In the genomic region with DNA sequence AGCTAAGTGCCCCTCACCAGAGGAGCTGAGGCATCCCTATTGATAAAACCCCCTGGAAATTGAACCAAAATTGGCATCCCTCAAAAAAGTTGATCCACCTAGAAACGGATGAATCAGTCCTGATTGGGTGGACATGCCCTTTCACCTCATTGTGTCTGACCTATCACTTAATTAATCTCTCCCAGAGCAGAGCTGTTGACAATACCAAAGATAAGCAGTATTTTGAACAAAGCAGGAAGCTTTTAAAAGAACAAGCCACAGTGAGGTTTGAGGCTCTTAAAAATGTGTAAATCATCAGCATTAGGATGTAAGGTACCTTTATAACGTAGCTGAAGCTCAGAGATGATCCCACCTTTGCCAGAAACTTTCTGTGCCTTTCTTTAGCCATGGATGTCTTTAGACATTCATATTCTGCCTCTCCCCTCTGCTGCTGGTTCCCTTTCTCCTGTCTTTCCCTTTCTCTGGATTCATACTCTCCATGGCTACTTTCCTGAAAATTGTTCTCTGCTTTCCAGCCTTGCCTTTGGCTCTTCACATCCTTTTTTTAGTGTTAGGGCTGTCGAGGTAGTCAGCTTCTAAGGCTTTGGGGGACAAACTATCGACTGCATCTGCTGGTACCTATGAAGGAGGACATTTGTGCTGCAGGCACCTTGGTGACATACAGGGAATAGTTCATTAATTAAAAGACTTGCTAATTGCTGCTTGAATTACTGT, we compare ENCODE assay signal across 24 cellular contexts. TPM values are rescaled to one million over a fixed set of nuclear protein-coding genes. Genes with fewer than 3 reads are reported as not detected.
DNase-seq lines count a peak whose midpoint lies in the region; ATAC-seq, FAIRE-seq and TF ChIP-seq lines count a peak whose summit lies in the region.
"Had no signal": no experiment of that assay in that cellular context is flagged by ENCODE, and none has a peak within 500 bp of the region (broad histone marks: within the 10 kb centered on the region; RNA-seq: fewer than 3 reads in every experiment).

No MANE protein-coding gene starts in this region.

- H3K36me3 ChIP-seq in endothelial cell of umbilical vein (ENCODE audit: control insufficient read depth in 2 of 2, extremely low read depth in 1 of 2, insufficient read depth in 2 of 2, low read length in 2 of 2): no peaks in the 10 kb centered on the region
- H3K36me3 ChIP-seq: MG63, Peyer's patch had no signal

- peaks cover 2% of the 10 kb centered on the region for H4K20me1 ChIP-seq in endothelial cell of umbilical vein (replicated peaks; ENCODE audit: control insufficient read depth, extremely low read depth, insufficient read depth, low read length)

- peak overlapping the region; percentile 59 for H3K27ac ChIP-seq in VCaP
- no peak overlapping the region for H3K27ac ChIP-seq in endothelial cell of umbilical vein (ENCODE audit: insufficient read depth, low read depth, low read length)
- H3K27ac ChIP-seq: Peyer's patch had no signal

- no peak overlapping the region for H3K9ac ChIP-seq in endothelial cell of umbilical vein (replicated peaks; ENCODE audit: extremely low read depth, insufficient read depth, low read length)

- H3K4me1 ChIP-seq in endothelial cell of umbilical vein (ENCODE audit: control insufficient read depth, extremely low read depth, insufficient read depth, low read length): peaks cover 3% of the 10 kb centered on the region

- dilution Hi-C loops in endothelial cell of umbilical vein (cut with MboI; ENCODE audit: extremely low pct_ligation_motif_present, low sequenced_read_pairs): no loop called here

- no peak overlapping the region for H3K4me3 ChIP-seq in endothelial cell of umbilical vein (replicated peaks in 1 of 3; ENCODE audit: insufficient read depth in 1 of 3, low read depth in 1 of 3, low read length in 3 of 3)
- H3K4me3 ChIP-seq: MG63, Peyer's patch had no signal

- POLR2A ChIA-PET in endothelial cell of umbilical vein (lab: Charles Lee): no interaction called here

- no peak for ATAC-seq in HG03432 (IDR thresholded peaks at IDR 0.05; ENCODE audit: unreplicated experiment)

- no peak for TF ChIP-seq POLR2A in endothelial cell of umbilical vein (IDR thresholded peaks at IDR 0.05; ENCODE audit: low read depth, low read length)

- no peaks in the 10 kb centered on the region for H3K9me3 ChIP-seq in endothelial cell of umbilical vein (replicated peaks; ENCODE audit: control insufficient read depth, insufficient read depth, low read length)
- H3K9me3 ChIP-seq: MG63, Peyer's patch had no signal

- no peak overlapping the region for H3K4me2 ChIP-seq in endothelial cell of umbilical vein (ENCODE audit: insufficient read depth, low read length)

- no TSS peak for BruUV-seq in endothelial cell of umbilical vein (replicated peaks; lab: Mats Ljungman, UMichigan)

- TF ChIP-seq CTCF in VCaP (conservative IDR thresholded peaks at IDR 0.05) (no peak), endothelial cell of umbilical vein (IDR thresholded peaks at IDR 0.05; ENCODE audit: extremely low read depth in 1 of 2, insufficient read depth in 1 of 2, low read depth in 1 of 2, low read length in 2 of 2) (no peak)

- H3K27me3 ChIP-seq in endothelial cell of umbilical vein (ENCODE audit: control insufficient read depth in 2 of 2, insufficient read depth in 2 of 2, low read length in 2 of 2): peaks cover 88 to 93% of the 10 kb centered on the region in 2 experiments

- H2AFZ ChIP-seq in endothelial cell of umbilical vein (ENCODE audit: low read depth, low read length): no peak overlapping the region

- CTCF ChIA-PET in endothelial cell of umbilical vein (lab: Charles Lee): interaction anchor here (2.5 kb wide), 1 partner anchor 37 kb away, joined by 9 read pairs; no protein-coding TSS in a partner anchor

- intact Hi-C loops in endothelial cell of umbilical vein (cut with micrococcal nuclease): no loop called here

- H3K79me2 ChIP-seq in endothelial cell of umbilical vein (ENCODE audit: control insufficient read depth, insufficient read depth, low read length): no peaks in the 10 kb centered on the region

- H3K9me1 ChIP-seq in endothelial cell of umbilical vein (replicated peaks; ENCODE audit: control insufficient read depth, extremely low read depth, insufficient read depth, low read length): no peaks in the 10 kb centered on the region

- DNase-seq in NCI-H1417 (lab: John Stamatoyannopoulos, UW) (peak in 2 of 3 experiments; percentile 73 to 76), NCI-H1417 treated with DMSO at 0.1 percent for 48 hours (lab: John Stamatoyannopoulos, UW) (no peak), endothelial cell of umbilical vein (ENCODE audit: low read depth, low spot score) (no peak), DMS53 (lab: John Stamatoyannopoulos, UW) (no peak)
- no peak for DNase-seq in activated CD4-positive, CD25-positive, alpha-beta regulatory T cell (lab: John Stamatoyannopoulos, UW)
- no peak for DNase-seq in stimulated activated CD4-positive, alpha-beta T cell treated with anti-CD3 and anti-CD28 coated beads, Interleukin-1b, Interleukin-23, amount 100 ng/mL, for 48 hours
- DNase-seq: 8988T, ACHN, Calu3, DND-41, KG1, MG63, NCI-H1436, NCI-H187 treated with DMSO at 0.1 percent for 48 hours, NCI-H2107, NCI-H446, NCI-H526, Peyer's patch, SHP77 treated with DMSO at 0.1 percent for 48 hours, T-helper 1 cell had no signal

- FAIRE-seq in endothelial cell of umbilical vein (lab: Jason Lieb, UNC): no peak
- FAIRE-seq: HTR-8/SVneo had no signal

TF ChIP-seq in endothelial cell of umbilical vein, 7 proteins besides CTCF, POLR2A, EP300 and RAD21:
- TF ChIP-seq JUN (IDR thresholded peaks at IDR 0.05; ENCODE audit: borderline replicate concordance, insufficient read depth, insufficient read length, low read depth) (no peak), EZH2 (IDR thresholded peaks at IDR 0.05; ENCODE audit: borderline replicate concordance, low read depth, low read length, severe bottlenecking) (peak; percentile 75), MYC (IDR thresholded peaks at IDR 0.05; ENCODE audit: low read depth, low read length) (no peak)

RNA-seq across cellular contexts. Expression of a gene that starts 7.8 kb away (rescaled TPM):
- total RNA-seq in endothelial cell of umbilical vein: not detected in 2 replicates
- polyA plus RNA-seq in endothelial cell of umbilical vein: 0.03 TPM in 1 of 2 replicates, not detected in the other
- 0.07 TPM in 1 of 2 replicates, not detected in the other for polyA plus RNA-seq in endothelial cell of umbilical vein (2011; cell fraction: cytosol; rRNA removed)
- polyA plus RNA-seq in endothelial cell of umbilical vein (2011; cell fraction: nucleus; rRNA removed): not detected in 2 replicates
- polyA plus RNA-seq in endothelial cell of umbilical vein (2012): not detected in 2 replicates
- not detected in 2 replicates for polyA minus RNA-seq in endothelial cell of umbilical vein
- 16.5 TPM for polyA minus RNA-seq in endothelial cell of umbilical vein (2011; cell fraction: cytosol; rRNA and poly(A)+ RNA removed)
- polyA minus RNA-seq in endothelial cell of umbilical vein (2011; cell fraction: nucleus; rRNA and poly(A)+ RNA removed): not detected in 2 replicates
- total RNA-seq: Calu3, OCI-LY7, Peyer's patch had no signal

Comparison
In these comparisons a context has a peak if more than half of its experiments do, and no peak if none do; other contexts are left out.
1. DNase-seq: peak in NCI-H1417 (2 of 3); none in NCI-H1417 treated with DMSO at 0.1 percent for 48 hours (single experiment), endothelial cell of umbilical vein (single experiment), activated CD4-positive, CD25-positive, alpha-beta regulatory T cell (0 of 4), DMS53 (single experiment) and stimulated activated CD4-positive, alpha-beta T cell treated with anti-CD3 and anti-CD28 coated beads, Interleukin-1b, Interleukin-23, amount 100 ng/mL, for 48 hours (single experiment).